ENCODE assay signal across 1 cellular context in the genomic region with DNA sequence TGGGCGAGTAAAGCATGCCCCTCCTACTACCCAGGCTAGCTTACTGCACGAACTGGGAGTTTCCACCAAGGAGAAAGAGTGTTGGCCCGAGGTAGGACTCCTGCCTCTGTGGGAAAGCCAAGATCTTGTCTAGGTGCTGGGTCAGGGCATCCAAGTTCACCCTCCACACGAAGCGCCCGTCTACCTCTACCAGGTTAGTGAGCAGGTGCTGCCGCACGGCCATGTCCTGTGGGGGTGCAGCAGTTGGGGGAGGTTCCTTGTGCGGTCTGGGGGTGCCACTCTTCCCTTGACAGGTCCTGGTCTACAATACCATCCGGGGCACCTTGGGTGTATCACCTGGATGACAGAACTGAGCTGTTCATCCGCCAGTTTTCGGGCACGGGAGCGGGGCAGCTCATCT.
TF ChIP-seq lines count a peak whose summit lies in the region.

No MANE protein-coding gene starts in this region.

TF ChIP-seq in K562, 482 proteins besides CTCF, POLR2A, EP300 and RAD21:
- TF ChIP-seq POLR2G (IDR thresholded peaks at IDR 0.05; ENCODE audit: low read depth, low read length) (peak; percentile 36; the same call in 1 of the 2 replicates), MTA3 (IDR thresholded peaks at IDR 0.05; ENCODE audit: borderline replicate concordance) (no peak), TCFL5 (CRISPR knock-in tag; conservative IDR thresholded peaks at IDR 0.05) (no peak), TEAD4 (IDR thresholded peaks at IDR 0.05; ENCODE audit: low read length) (no peak), TEAD4 (CRISPR knock-in tag; IDR thresholded peaks at IDR 0.05; ENCODE audit: borderline replicate concordance) (no peak)
- TF ChIP-seq, protein P1, sequence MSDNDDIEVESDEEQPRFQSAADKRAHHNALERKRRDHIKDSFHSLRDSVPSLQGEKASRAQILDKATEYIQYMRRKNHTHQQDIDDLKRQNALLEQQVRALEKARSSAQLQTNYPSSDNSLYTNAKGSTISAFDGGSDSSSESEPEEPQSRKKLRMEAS (CRISPR knock-in tag; IDR thresholded peaks at IDR 0.05) = 0 out of 2 replicates have a peak, but pooled peaks have one; percentile 10
